ENCODE assay signal across 9 cellular contexts in genomic region chr3:66449411-66449931, GRCh38. TPM values are rescaled to one million over a fixed set of nuclear protein-coding genes. Genes with fewer than 3 reads are reported as not detected.
DNase-seq lines count a peak whose midpoint lies in the region; ATAC-seq and TF ChIP-seq lines count a peak whose summit lies in the region.
"Had no signal": no experiment of that assay in that cellular context is flagged by ENCODE, and none has a peak within 500 bp of the region (broad histone marks: within the 10 kb centered on the region; RNA-seq: fewer than 3 reads in every experiment).

No MANE protein-coding gene starts in this region.

- no peak for TF ChIP-seq CTCF in heart left ventricle (IDR thresholded peaks at IDR 0.05)
- TF ChIP-seq CTCF in thyroid gland (IDR thresholded peaks at IDR 0.05): no peak
- no peak for TF ChIP-seq CTCF in mucosa of descending colon (IDR thresholded peaks at IDR 0.05)

- intact Hi-C loops in heart left ventricle (cut with DNase I): no loop called here
- intact Hi-C loops in thyroid gland (cut with DNase I): no loop called here
- intact Hi-C loops in mucosa of descending colon (cut with DNase I, micrococcal nuclease): no loop called here

- H3K4me3 ChIP-seq in heart left ventricle (no peak overlapping the region), thyroid gland (replicated peaks in 1 of 3) (no peak overlapping the region), mucosa of descending colon (no peak overlapping the region)

- H3K9me3 Mint-ChIP-seq in activated CD4-positive, alpha-beta memory T cell treated with anti-CD3 and anti-CD28 coated beads, Interleukin-2, amount 10 ng/mL, durations not matched to agents 7 days and 5 days: no peaks in the 10 kb centered on the region
- H3K9me3 Mint-ChIP-seq: activated CD8-positive, alpha-beta T cell treated with anti-CD3 and anti-CD28 coated beads for 36 hours had no signal

- H3K27me3 ChIP-seq in heart left ventricle (no peaks in the 10 kb centered on the region), thyroid gland (no peaks in the 10 kb centered on the region)

- TF ChIP-seq POLR2A in heart left ventricle (IDR thresholded peaks at IDR 0.05) (no peak), thyroid gland (IDR thresholded peaks at IDR 0.05) (no peak)

- CTCF ChIA-PET in activated CD4-positive, alpha-beta memory T cell treated with anti-CD3 and anti-CD28 coated beads, Interleukin-2, amount 10 ng/mL, durations not matched to agents 7 days and 5 days (lab: Charles Lee): no interaction called here

- DNase-seq in MV-4-11 (lab: John Stamatoyannopoulos, UW): peak; percentile 43
- peak in 3 of 5 donors; percentile 33 to 66 (median 54) for DNase-seq in heart left ventricle
- peak; percentile 57 to 61 for DNase-seq in thyroid gland
- DNase-seq in activated CD4-positive, CD25-positive, alpha-beta regulatory T cell (lab: John Stamatoyannopoulos, UW): no peak
- DNase-seq in stimulated activated CD4-positive, alpha-beta T cell treated with anti-CD3 and anti-CD28 coated beads, Interleukin-12 subunit alpha, Interleukin-12 subunit beta, amount 100 ng/mL, for 4 hours: no peak
- DNase-seq in activated CD4-positive, alpha-beta memory T cell treated with anti-CD3 and anti-CD28 coated beads, Interleukin-2, amount 10 ng/mL, durations not matched to agents 7 days and 5 days: no peak
- DNase-seq in mucosa of descending colon: no peak
- DNase-seq: activated CD8-positive, alpha-beta T cell treated with anti-CD3 and anti-CD28 coated beads for 36 hours had no signal

- peaks cover 8% of the 10 kb centered on the region for H3K4me1 Mint-ChIP-seq in activated CD4-positive, alpha-beta memory T cell treated with anti-CD3 and anti-CD28 coated beads, Interleukin-2, amount 10 ng/mL, durations not matched to agents 7 days and 5 days

- H3K9me3 ChIP-seq in heart left ventricle (no peaks in the 10 kb centered on the region), thyroid gland (no peaks in the 10 kb centered on the region), mucosa of descending colon (no peaks in the 10 kb centered on the region)

- WGBS in heart left ventricle, 4 donors: 23 to 29% (median 28%) methylated on average over 6 of the region's 6 CpGs
- WGBS in thyroid gland, 2 donors: 31 to 40% methylated on average over 6 of the region's 6 CpGs

- H3K27ac Mint-ChIP-seq in activated CD4-positive, alpha-beta memory T cell treated with anti-CD3 and anti-CD28 coated beads, Interleukin-2, amount 10 ng/mL, durations not matched to agents 7 days and 5 days: no peak overlapping the region
- H3K27ac Mint-ChIP-seq: activated CD8-positive, alpha-beta T cell treated with anti-CD3 and anti-CD28 coated beads for 36 hours had no signal

- H3K27me3 Mint-ChIP-seq in activated CD4-positive, alpha-beta memory T cell treated with anti-CD3 and anti-CD28 coated beads, Interleukin-2, amount 10 ng/mL, durations not matched to agents 7 days and 5 days: no peaks in the 10 kb centered on the region
- H3K27me3 Mint-ChIP-seq: activated CD8-positive, alpha-beta T cell treated with anti-CD3 and anti-CD28 coated beads for 36 hours had no signal

- ATAC-seq in GM21367 (IDR thresholded peaks at IDR 0.05; ENCODE audit: unreplicated experiment): peak; percentile 69
- peak; percentile 41 to 78 (median 62) for ATAC-seq in heart left ventricle
- no peak for ATAC-seq in mucosa of descending colon
- ATAC-seq: activated CD8-positive, alpha-beta T cell treated with anti-CD3 and anti-CD28 coated beads for 36 hours had no signal

- POLR2A ChIA-PET in activated CD4-positive, alpha-beta memory T cell treated with anti-CD3 and anti-CD28 coated beads, Interleukin-2, amount 10 ng/mL, durations not matched to agents 7 days and 5 days (lab: Charles Lee): no interaction called here

- H3K4me1 ChIP-seq in heart left ventricle (peaks cover 29 to 79% (median 66%) of the 10 kb centered on the region in 12 donors), thyroid gland (peaks cover 45 to 57% of the 10 kb centered on the region in 2 donors), mucosa of descending colon (ENCODE audit: low read depth) (peaks cover 34% of the 10 kb centered on the region)

- no peak overlapping the region for H3K4me3 Mint-ChIP-seq in activated CD4-positive, alpha-beta memory T cell treated with anti-CD3 and anti-CD28 coated beads, Interleukin-2, amount 10 ng/mL, durations not matched to agents 7 days and 5 days
- H3K4me3 Mint-ChIP-seq: activated CD8-positive, alpha-beta T cell treated with anti-CD3 and anti-CD28 coated beads for 36 hours had no signal

- H3K27ac ChIP-seq in heart left ventricle (peak overlapping the region; percentile 49 to 86 (median 78)), thyroid gland (peak overlapping the region; percentile 58 to 68 (median 67))

- H3K36me3 ChIP-seq in heart left ventricle (peaks cover 0 to 10% (median 0%) of the 10 kb centered on the region in 9 donors), thyroid gland (no peaks in the 10 kb centered on the region), mucosa of descending colon (ENCODE audit: low read depth) (no peaks in the 10 kb centered on the region)

- H3K36me3 Mint-ChIP-seq in activated CD4-positive, alpha-beta memory T cell treated with anti-CD3 and anti-CD28 coated beads, Interleukin-2, amount 10 ng/mL, durations not matched to agents 7 days and 5 days (ENCODE audit: low read depth): peaks cover 32% of the 10 kb centered on the region

RNA-seq across cellular contexts. Expression of gene LRIG1, which starts 51.4 kb away (rescaled TPM):
- total RNA-seq in heart left ventricle (100 to 1,000 TPM in 4 of 9 donors, 10 to 100 TPM in 5; 71.0 to 161 (median 98.3) TPM), thyroid gland (10 to 100 TPM; 45.8 to 69.7 (median 61.7) TPM), mucosa of descending colon (100 to 1,000 TPM in 1 of 3 donors, 10 to 100 TPM in 2; 72.1 to 180 (median 75.3) TPM)
- polyA plus RNA-seq in heart left ventricle: 10 to 100 TPM; 42.3 to 52.9 TPM
- total RNA-seq in activated CD4-positive, alpha-beta memory T cell treated with anti-CD3 and anti-CD28 coated beads, Interleukin-2, amount 10 ng/mL, durations not matched to agents 7 days and 5 days: 10 to 100 TPM; 43.0 to 43.7 TPM

Comparison
In these comparisons a context has a peak if more than half of its experiments do, and no peak if none do; other contexts are left out.
1. DNase-seq: peak in MV-4-11 (single experiment), heart left ventricle (3 of 5) and thyroid gland (2 of 2); none in activated CD4-positive, CD25-positive, alpha-beta regulatory T cell (0 of 4), stimulated activated CD4-positive, alpha-beta T cell treated with anti-CD3 and anti-CD28 coated beads, Interleukin-12 subunit alpha, Interleukin-12 subunit beta, amount 100 ng/mL, for 4 hours (single experiment), activated CD4-positive, alpha-beta memory T cell treated with anti-CD3 and anti-CD28 coated beads, Interleukin-2, amount 10 ng/mL, durations not matched to agents 7 days and 5 days (single experiment) and mucosa of descending colon (0 of 3).